In genomic region chr9:135608294-135608998, GRCh38 we compare ENCODE assay signal across 22 cellular contexts. TPM values are rescaled to one million over a fixed set of nuclear protein-coding genes. Genes with fewer than 3 reads are reported as not detected.
DNase-seq lines count a peak whose midpoint lies in the region; ATAC-seq and TF ChIP-seq lines count a peak whose summit lies in the region.
"Had no signal": no experiment of that assay in that cellular context is flagged by ENCODE, and none has a peak within 500 bp of the region (broad histone marks: within the 10 kb centered on the region; RNA-seq: fewer than 3 reads in every experiment).

No MANE protein-coding gene starts in this region.

- POLR2A ChIA-PET in HEK293T (lab: Yijun Ruan, JAX), result no interaction called here

- WGBS in testis, 2 donors, result 84% methylated on average over 14 to 17 of the region's 22 CpGs
- 80 to 90% (median 82%) methylated on average over 7 to 22 of the region's 22 CpGs for WGBS in spleen, 5 donors

- TF ChIP-seq POLR2A in testis (IDR thresholded peaks at IDR 0.05) (no peak), spleen (IDR thresholded peaks at IDR 0.05) (no peak)

- H3K27ac ChIP-seq in coronary artery (no peak overlapping the region), testis (no peak overlapping the region), spleen (no peak overlapping the region)
- H3K27ac ChIP-seq: RWPE1 had no signal

- H3K9me3 ChIP-seq in testis (no peaks in the 10 kb centered on the region), spleen (no peaks in the 10 kb centered on the region)

- H3K36me3 Mint-ChIP-seq in mesothelial cell of epicardium, result no peaks in the 10 kb centered on the region
- H3K36me3 Mint-ChIP-seq: CD14-positive monocyte, IgD-negative memory B cell had no signal

- H3K4me1 Mint-ChIP-seq in mesothelial cell of epicardium, result no peaks in the 10 kb centered on the region
- H3K4me1 Mint-ChIP-seq: CD14-positive monocyte had no signal

- no peak for ATAC-seq in left cardiac atrium
- no peak for ATAC-seq in Right ventricle myocardium superior (ENCODE audit: poor library complexity)
- ATAC-seq: PC-3 had no signal

- no peaks in the 10 kb centered on the region for H3K27me3 ChIP-seq in testis
- peaks cover 0 to 42% (median 0%) of the 10 kb centered on the region in 7 donors for H3K27me3 ChIP-seq in spleen (replicated peaks in 1 of 7)

- DNase-seq in left cardiac atrium (peak; percentile 11), Right ventricle myocardium superior (no peak), coronary artery (ENCODE audit: low spot score) (peak; percentile 64), mesothelial cell of epicardium (ENCODE audit: low spot score in 2 of 2, unreplicated experiment in 2 of 2) (peak; percentile 17 to 36), testis (peak; percentile 6), HEK293T (ENCODE audit: extremely low spot score) (no peak), spleen (no peak)
- DNase-seq: ACHN, AML-193, EL, Kasumi-1, MM.1S, NCI-H1105, NCI-H1694, NCI-H510A treated with DMSO at 0.1 percent for 48 hours, NCI-H82, PC-3 had no signal

- CTCF ChIA-PET in HEK293T (lab: Yijun Ruan, JAX), result no interaction called here

- intact Hi-C loops in left cardiac atrium (cut with DNase I) (loop anchor here in 1 of 2 donors (10.0 kb wide), 1 partner anchor 676 kb away; no protein-coding TSS in a partner anchor), Right ventricle myocardium superior (cut with DNase I) (no loop called here), testis (cut with DNase I; ENCODE audit: low total_unique reads) (no loop called here), spleen (cut with DNase I; ENCODE audit: low total_unique reads) (loop anchor here (10.0 kb wide), 1 partner anchor 516 kb away; no protein-coding TSS in a partner anchor)

- H3K4me3 Mint-ChIP-seq in mesothelial cell of epicardium, result no peak overlapping the region
- H3K4me3 Mint-ChIP-seq: CD14-positive monocyte, IgD-negative memory B cell had no signal

- H3K27me3 Mint-ChIP-seq in mesothelial cell of epicardium (ENCODE audit: low read depth), result peaks cover 1% of the 10 kb centered on the region

- no peak overlapping the region for H3K4me3 ChIP-seq in coronary artery
- H3K4me3 ChIP-seq in testis, result no peak overlapping the region
- no peak overlapping the region for H3K4me3 ChIP-seq in spleen

- no peak overlapping the region for H3K27ac Mint-ChIP-seq in mesothelial cell of epicardium
- H3K27ac Mint-ChIP-seq: CD14-positive monocyte, IgD-negative memory B cell had no signal

- no peaks in the 10 kb centered on the region for H3K36me3 ChIP-seq in testis (ENCODE audit: low read depth, missing control alignments)
- H3K36me3 ChIP-seq in spleen, result no peaks in the 10 kb centered on the region

- H3K4me1 ChIP-seq in testis, result no peaks in the 10 kb centered on the region
- H3K4me1 ChIP-seq in spleen, result peaks cover 0 to 6% (median 0%) of the 10 kb centered on the region in 6 donors

- H3K9me3 Mint-ChIP-seq in mesothelial cell of epicardium, result no peaks in the 10 kb centered on the region
- H3K9me3 Mint-ChIP-seq: IgD-negative memory B cell had no signal

- no peak for TF ChIP-seq CTCF in coronary artery (IDR thresholded peaks at IDR 0.05)
- no peak for TF ChIP-seq CTCF in mesothelial cell of epicardium (IDR thresholded peaks at IDR 0.05; ENCODE audit: unreplicated experiment)
- TF ChIP-seq CTCF in testis (IDR thresholded peaks at IDR 0.05), result no peak
- TF ChIP-seq CTCF in spleen (IDR thresholded peaks at IDR 0.05 in 8 of 11, conservative IDR thresholded peaks at IDR 0.05 in 3 of 11), result no peak

TF ChIP-seq in HEK293T, 16 proteins besides CTCF, POLR2A, EP300 and RAD21:
- TF ChIP-seq BHLHE40 (IDR thresholded peaks at IDR 0.05; ENCODE audit: borderline replicate concordance) (no peak), HDGF (IDR thresholded peaks at IDR 0.05; ENCODE audit: borderline replicate concordance) (no peak), TARDBP (IDR thresholded peaks at IDR 0.05) (no peak), FOXA1 (IDR thresholded peaks at IDR 0.05) (no peak), FOXM1 (IDR thresholded peaks at IDR 0.05; ENCODE audit: borderline replicate concordance) (no peak), L3MBTL2 (conservative IDR thresholded peaks at IDR 0.05) (no peak), ELF4 (IDR thresholded peaks at IDR 0.05) (no peak), CTBP1 (IDR thresholded peaks at IDR 0.05; ENCODE audit: borderline replicate concordance) (no peak), PKNOX1 (IDR thresholded peaks at IDR 0.05) (no peak), ZNF384 (IDR thresholded peaks at IDR 0.05) (no peak)
TF ChIP-seq in HEK293T: peak in this region for 0.

RNA-seq across cellular contexts. Expression of gene GLT6D1, which starts 30.9 kb away (rescaled TPM):
- total RNA-seq in left cardiac atrium (not detected), Right ventricle myocardium superior (not detected), mesothelial cell of epicardium (not detected in 3 replicates), testis (under 1 TPM in 1 of 2 donors, not detected in 1; 0.47 TPM), spleen (not detected)
- polyA plus RNA-seq in testis (ENCODE audit: insufficient read depth, low read depth, low replicate concordance) (1.6 TPM), spleen (not detected)
- total RNA-seq: H4, HT-29, PC-3 had no signal
- polyA plus RNA-seq: CD14-positive monocyte, IgD-negative memory B cell had no signal

RNA-seq across cellular contexts. Expression of gene PAEP, which starts 46.9 kb away (rescaled TPM):
- total RNA-seq in left cardiac atrium (not detected), Right ventricle myocardium superior (not detected), mesothelial cell of epicardium (not detected in 3 replicates), testis (not detected), spleen (not detected)
- polyA plus RNA-seq in testis (ENCODE audit: insufficient read depth, low read depth, low replicate concordance) (2.5 TPM), spleen (not detected)
- total RNA-seq: HT-29, PC-3 had no signal
- polyA plus RNA-seq: CD14-positive monocyte, IgD-negative memory B cell had no signal

RNA-seq across cellular contexts. Expression of gene LCN9, which starts 54.7 kb away (rescaled TPM):
- total RNA-seq in left cardiac atrium (not detected), Right ventricle myocardium superior (not detected), mesothelial cell of epicardium (0.97 to 1.7 TPM (median 1.4 TPM) in 3 replicates), testis (under 1 TPM in 1 of 2 donors, not detected in 1; 0.68 TPM), spleen (not detected)
- polyA plus RNA-seq in testis (ENCODE audit: insufficient read depth, low read depth, low replicate concordance) (not detected), spleen (not detected)
- total RNA-seq: H4, HT-29, PC-3 had no signal
- polyA plus RNA-seq: CD14-positive monocyte, IgD-negative memory B cell had no signal

Comparison
In these comparisons a context has a peak if more than half of its experiments do, and no peak if none do; other contexts are left out.
1. DNase-seq: peak in left cardiac atrium (single experiment), coronary artery (single experiment), mesothelial cell of epicardium (2 of 2) and testis (single experiment); none in Right ventricle myocardium superior (single experiment), HEK293T (single experiment) and spleen (single experiment).